ENCODE assay signal across 13 cellular contexts in genomic region chr5:10418654-10419345, GRCh38. TPM values are rescaled to one million over a fixed set of nuclear protein-coding genes. Genes with fewer than 3 reads are reported as not detected.
A peak's percentile ranks its signal among the peaks of the same experiment; 100 is the strongest.
DNase-seq lines count a peak whose midpoint lies in the region; ATAC-seq and TF ChIP-seq lines count a peak whose summit lies in the region.
"Had no signal": no experiment of that assay in that cellular context is flagged by ENCODE, and none has a peak within 500 bp of the region (broad histone marks: within the 10 kb centered on the region; RNA-seq: fewer than 3 reads in every experiment).

No MANE protein-coding gene starts in this region.

- H3K4me3 ChIP-seq in GM12865 (ENCODE audit: low read depth, low read length) (no peak overlapping the region), mesenchymal stem cell (ENCODE audit: insufficient read depth in 1 of 2, low read depth in 1 of 2, low read length in 2 of 2) (no peak overlapping the region), foreskin fibroblast (ENCODE audit: low read depth in 1 of 2, low read length in 2 of 2) (no peak overlapping the region)
- H3K4me3 ChIP-seq: neural progenitor cell, sigmoid colon had no signal

- DNase-seq in GM12865 (ENCODE audit: low read depth): peak; percentile 52
- no peak for DNase-seq in DMS153 (lab: John Stamatoyannopoulos, UW)
- DNase-seq in mesenchymal stem cell: no peak
- DNase-seq in GM13976 (ENCODE audit: low spot score): no peak
- DNase-seq in foreskin fibroblast: no peak
- DNase-seq: activated CD8-positive, alpha-beta memory T cell treated with anti-CD3 and anti-CD28 coated beads, Interleukin-2, amount 50 U/mL, for 4 hours; NCI-H2081; SIG-M5; sigmoid colon had no signal

- H3K36me3 ChIP-seq in mesenchymal stem cell (ENCODE audit: control insufficient read depth in 1 of 2, insufficient read depth in 2 of 2, low read depth in 1 of 2, low read length in 2 of 2): peaks cover 27 to 93% of the 10 kb centered on the region in 2 experiments

- no peak overlapping the region for H2BK120ac ChIP-seq in mesenchymal stem cell (ENCODE audit: low read depth, low read length)

- H3K79me1 ChIP-seq in mesenchymal stem cell (replicated peaks; ENCODE audit: low read length, poor library complexity, severe bottlenecking): peaks cover 30% of the 10 kb centered on the region

- no peak overlapping the region for H2AFZ ChIP-seq in mesenchymal stem cell (ENCODE audit: low read depth, low read length)
- H2AFZ ChIP-seq: neural progenitor cell had no signal

- H3K18ac ChIP-seq in mesenchymal stem cell (ENCODE audit: low read depth in 1 of 2, low read length in 2 of 2): no peak overlapping the region

- H3K27ac ChIP-seq in mesenchymal stem cell (ENCODE audit: low read length, poor library complexity, severe bottlenecking): no peak overlapping the region
- H3K27ac ChIP-seq: neural progenitor cell, sigmoid colon had no signal

- 100% methylated on average over 3 of the region's 4 CpGs for WGBS in mesenchymal stem cell

- no peak overlapping the region for H2AK5ac ChIP-seq in mesenchymal stem cell (ENCODE audit: low read length, severe bottlenecking)

- H4K91ac ChIP-seq in mesenchymal stem cell (ENCODE audit: low read length): no peak overlapping the region

- no peak overlapping the region for H3K4ac ChIP-seq in mesenchymal stem cell (ENCODE audit: low read depth in 1 of 2, low read length in 2 of 2)

- no peak overlapping the region for H3K9ac ChIP-seq in mesenchymal stem cell (ENCODE audit: low read length)
- H3K9ac ChIP-seq: neural progenitor cell had no signal

- H4K8ac ChIP-seq in mesenchymal stem cell (ENCODE audit: low read length): no peak overlapping the region

- H2BK5ac ChIP-seq in mesenchymal stem cell (ENCODE audit: low read depth, low read length, poor library complexity, severe bottlenecking): no peak overlapping the region

- H3K4me2 ChIP-seq in mesenchymal stem cell (ENCODE audit: low read length, poor library complexity, severe bottlenecking): no peak overlapping the region
- H3K4me2 ChIP-seq: neural progenitor cell had no signal

- H3K14ac ChIP-seq in mesenchymal stem cell (ENCODE audit: low read length in 2 of 2): no peak overlapping the region

- no peak overlapping the region for H2BK15ac ChIP-seq in mesenchymal stem cell (ENCODE audit: low read depth, poor library complexity, severe bottlenecking)

- peaks cover 4% of the 10 kb centered on the region for H3K4me1 ChIP-seq in mesenchymal stem cell (ENCODE audit: control insufficient read depth, insufficient read depth, low read depth, low read length)
- H3K4me1 ChIP-seq: neural progenitor cell had no signal

- no peak overlapping the region for H2BK12ac ChIP-seq in mesenchymal stem cell (ENCODE audit: low read length in 2 of 2)

- no peak for TF ChIP-seq CTCF in GM12865 (IDR thresholded peaks at IDR 0.05; ENCODE audit: insufficient read depth, low read depth, low read length, missing control alignments)
- no peak for TF ChIP-seq CTCF in GM13976 (IDR thresholded peaks at IDR 0.05; ENCODE audit: borderline replicate concordance, control extremely low read depth, extremely low read depth, insufficient read depth, missing control alignments)
- no peak for TF ChIP-seq CTCF in foreskin fibroblast (IDR thresholded peaks at IDR 0.05; ENCODE audit: low read depth, low read length)

- ATAC-seq in GM18873 (IDR thresholded peaks at IDR 0.05; ENCODE audit: low FRiP score, unreplicated experiment): peak; percentile 63
- peak; percentile 83 for ATAC-seq in GM21717 (IDR thresholded peaks at IDR 0.05; ENCODE audit: unreplicated experiment)
- ATAC-seq in HG03135 (IDR thresholded peaks at IDR 0.05; ENCODE audit: unreplicated experiment): peak; percentile 81

- H3K9me3 ChIP-seq in mesenchymal stem cell (ENCODE audit: control insufficient read depth, low read length): no peaks in the 10 kb centered on the region
- H3K9me3 ChIP-seq: sigmoid colon had no signal

- in situ Hi-C loops in GM13976 (cut with MboI; ENCODE audit: low sequenced_read_pairs, unreplicated experiment): loop anchor here (10.0 kb wide), 1 partner anchor 144 kb away; no protein-coding TSS in a partner anchor

- H3K27me3 ChIP-seq in mesenchymal stem cell (ENCODE audit: control insufficient read depth in 1 of 2, insufficient read depth in 1 of 2, low read length in 2 of 2): no peaks in the 10 kb centered on the region
- H3K27me3 ChIP-seq: neural progenitor cell, sigmoid colon had no signal

- no peak overlapping the region for H3K23ac ChIP-seq in mesenchymal stem cell (ENCODE audit: low read length in 2 of 2)

RNA-seq across cellular contexts. Expression of gene ROPN1L, which starts 22.9 kb away (rescaled TPM):
- polyA plus RNA-seq in mesenchymal stem cell (2013, experiment 1 of 2): 0.43 TPM
- polyA plus RNA-seq in mesenchymal stem cell (2013, experiment 2 of 2): 0.29 TPM
